26 cellular contexts compared by ENCODE assay signal in genomic region chr13:37956536-37956935, GRCh38.
"Had no signal": no experiment of that assay in that cellular context is flagged by ENCODE, and none has a peak within 500 bp of the region (broad histone marks: within the 10 kb centered on the region; RNA-seq: fewer than 3 reads in every experiment).

No MANE protein-coding gene starts in this region.

- H3K27ac ChIP-seq: adrenal gland, ascending aorta, brain microvascular endothelial cell, colonic mucosa, dorsolateral prefrontal cortex, heart right ventricle, lower lobe of right lung, sigmoid colon, stomach, suprapubic skin, tibial nerve had no signal

- FAIRE-seq: endothelial cell of umbilical vein, kidney had no signal

- H3K4me3 ChIP-seq: adrenal gland, ascending aorta, colonic mucosa, dorsolateral prefrontal cortex, heart right ventricle, lower lobe of right lung, sigmoid colon, smooth muscle cell, stomach, suprapubic skin, tibial nerve had no signal

- ATAC-seq: effector memory CD8-positive, alpha-beta T cell; heart right ventricle; left lobe of liver; lower lobe of right lung; stimulated activated memory B cell treated with anti-CD40 and anti-IgM and Interleukin-4, amounts not matched to agents 10 μg/mL and 1 μg/mL and 100 μg/mL, for 72 hours had no signal

- H3K27ac Mint-ChIP-seq: activated naive CD8-positive, alpha-beta T cell; activated T-cell treated with anti-CD3 and anti-CD28 coated beads, Interleukin-2, amount 50 U/mL, for 24 hours; activated T-helper 2 cell treated with anti-CD3 and anti-CD28 coated beads, Interferon-gamma antibody, Interleukin-2, Interleukin-4, amounts not matched to agents 10 μg/mL and 5 μg/mL and 100 μg/mL, durations not matched to agents 14 hours and 24 hours and 36 hours; effector memory CD8-positive, alpha-beta T cell; naive B cell; stimulated activated memory B cell treated with anti-CD40 and anti-IgM and Interleukin-4, amounts not matched to agents 10 μg/mL and 1 μg/mL and 100 μg/mL, for 72 hours had no signal

- DNase-seq: activated CD4-positive, alpha-beta T cell treated with anti-CD3 and anti-CD28 coated beads for 1 hour; activated naive CD4-positive, alpha-beta T cell; activated T-cell treated with anti-CD3 and anti-CD28 coated beads, Interleukin-2, amount 50 U/mL, for 24 hours; adrenal gland; brain microvascular endothelial cell; colonic mucosa; dorsolateral prefrontal cortex; effector memory CD8-positive, alpha-beta T cell; heart right ventricle; kidney; lower lobe of right lung; naive B cell; nucleus accumbens; sigmoid colon; stimulated activated CD4-positive, alpha-beta T cell treated with anti-CD3 and anti-CD28 coated beads, Interleukin-15, amount 100 ng/mL, for 24 hours; stomach; T-helper 9 cell had no signal

- H3K4me1 Mint-ChIP-seq: naive B cell; stimulated activated memory B cell treated with anti-CD40 and anti-IgM and Interleukin-4, amounts not matched to agents 10 μg/mL and 1 μg/mL and 100 μg/mL, for 72 hours had no signal

- H3K4me3 Mint-ChIP-seq: activated naive CD8-positive, alpha-beta T cell; activated T-cell treated with anti-CD3 and anti-CD28 coated beads, Interleukin-2, amount 50 U/mL, for 24 hours; effector memory CD8-positive, alpha-beta T cell; naive B cell; stimulated activated memory B cell treated with anti-CD40 and anti-IgM and Interleukin-4, amounts not matched to agents 10 μg/mL and 1 μg/mL and 100 μg/mL, for 72 hours had no signal

- H3K36me3 Mint-ChIP-seq: activated naive CD8-positive, alpha-beta T cell; naive B cell; stimulated activated memory B cell treated with anti-CD40 and anti-IgM and Interleukin-4, amounts not matched to agents 10 μg/mL and 1 μg/mL and 100 μg/mL, for 72 hours had no signal

- H3K36me3 ChIP-seq: adrenal gland, ascending aorta, brain microvascular endothelial cell, colonic mucosa, heart right ventricle, lower lobe of right lung, sigmoid colon, stomach, suprapubic skin, tibial nerve had no signal

- H3K27me3 ChIP-seq: adrenal gland, ascending aorta, brain microvascular endothelial cell, colonic mucosa, dorsolateral prefrontal cortex, heart right ventricle, sigmoid colon, stomach, suprapubic skin, tibial nerve had no signal

- H3K27me3 Mint-ChIP-seq: activated naive CD8-positive, alpha-beta T cell; activated T-cell treated with anti-CD3 and anti-CD28 coated beads, Interleukin-2, amount 50 U/mL, for 24 hours; effector memory CD8-positive, alpha-beta T cell; naive B cell; stimulated activated memory B cell treated with anti-CD40 and anti-IgM and Interleukin-4, amounts not matched to agents 10 μg/mL and 1 μg/mL and 100 μg/mL, for 72 hours had no signal

- H3K4me1 ChIP-seq: adrenal gland, ascending aorta, colonic mucosa, lower lobe of right lung, sigmoid colon, stomach, suprapubic skin, tibial nerve had no signal

- H3K9me3 ChIP-seq: adrenal gland, ascending aorta, colonic mucosa, lower lobe of right lung had no signal
